In the genomic region with DNA sequence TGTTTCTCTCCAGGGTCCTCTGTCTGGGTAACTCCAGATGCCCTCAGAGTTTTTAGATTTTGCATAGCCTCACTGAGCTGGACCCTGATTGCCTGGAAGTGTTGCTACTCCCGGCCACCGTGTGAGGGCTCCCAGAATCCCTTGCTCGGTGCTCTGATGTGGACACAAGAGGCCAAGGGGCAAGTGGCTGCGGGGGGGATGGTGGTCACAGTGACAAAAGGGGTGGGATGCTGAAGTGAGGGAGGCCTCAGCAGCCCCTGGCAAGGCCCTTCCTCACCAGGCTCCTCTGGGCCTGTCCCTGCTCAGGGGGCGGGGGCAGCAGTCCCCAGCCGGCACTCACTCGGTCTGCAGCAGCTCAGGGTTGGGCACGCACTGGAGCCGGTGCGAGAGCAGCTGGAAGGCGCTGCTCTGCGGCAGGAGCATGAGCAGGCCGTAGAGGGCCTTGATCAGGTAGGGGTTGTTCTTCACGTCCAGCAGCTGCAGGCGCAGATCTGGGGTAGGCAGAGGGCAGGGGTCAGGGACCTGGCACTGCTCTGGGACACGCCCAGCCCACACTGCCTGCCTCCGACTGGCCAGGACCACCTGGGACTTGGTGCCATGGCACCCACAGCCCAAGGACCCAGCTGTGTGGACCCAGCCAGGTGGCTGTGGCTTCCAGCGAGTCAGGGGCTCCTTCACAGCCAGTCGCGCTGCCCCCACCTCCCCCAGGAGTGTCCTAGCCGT, we compare ENCODE assay signal across 12 cellular contexts. TPM values are rescaled to one million over a fixed set of nuclear protein-coding genes. Genes with fewer than 3 reads are reported as not detected.
A peak's percentile ranks its signal among the peaks of the same experiment; 100 is the strongest.
DNase-seq lines count a peak whose midpoint lies in the region; ATAC-seq and TF ChIP-seq lines count a peak whose summit lies in the region.
"Had no signal": no experiment of that assay in that cellular context is flagged by ENCODE, and none has a peak within 500 bp of the region (broad histone marks: within the 10 kb centered on the region; RNA-seq: fewer than 3 reads in every experiment).

No MANE protein-coding gene starts in this region.

- no peaks in the 10 kb centered on the region for H3K36me3 Mint-ChIP-seq in natural killer cell
- H3K36me3 Mint-ChIP-seq: natural killer cell treated with Interleukin-12 subunit alpha and Interleukin-12 subunit beta and Interleukin-15 and Interleukin-18, amount 100 ng/mL, for 72 hours had no signal

- H3K79me2 ChIP-seq in OCI-LY1 (ENCODE audit: insufficient read depth, low read length): no peaks in the 10 kb centered on the region

- DNase-seq in dorsolateral prefrontal cortex: no peak
- DNase-seq in substantia nigra (lab: John Stamatoyannopoulos, UW): no peak
- no peak for DNase-seq in SIG-M5 treated with dmso at 0.1 percent for 504 hours (lab: John Stamatoyannopoulos, UW; ENCODE audit: unreplicated experiment)
- no peak for DNase-seq in stimulated activated naive CD8-positive, alpha-beta T cell treated with anti-CD3 and anti-CD28 coated beads, Interleukin-15, Interleukin-2, amounts not matched to agents 100 U/mL and 50 U/mL, for 24 hours
- DNase-seq in AML-193 (lab: John Stamatoyannopoulos, UW): no peak
- no peak for DNase-seq in natural killer cell
- DNase-seq: activated T-cell treated with anti-CD3 and anti-CD28 coated beads, Interleukin-2, amount 50 U/mL, for 4 hours; NCI-H1417 treated with DMSO at 0.1 percent for 48 hours had no signal

- H3K27me3 ChIP-seq in OCI-LY1 (ENCODE audit: insufficient read depth, low read length) (no peaks in the 10 kb centered on the region), dorsolateral prefrontal cortex (no peaks in the 10 kb centered on the region), mucosa of rectum (ENCODE audit: control insufficient read depth in 2 of 2, insufficient read depth in 2 of 2, low read length in 2 of 2) (no peaks in the 10 kb centered on the region)

- H3K36me3 ChIP-seq in OCI-LY1 (ENCODE audit: insufficient read depth, low read length) (no peaks in the 10 kb centered on the region), mucosa of rectum (ENCODE audit: control insufficient read depth in 2 of 2, insufficient read depth in 2 of 2, low read length in 2 of 2) (no peaks in the 10 kb centered on the region)

- no peak for TF ChIP-seq CTCF in OCI-LY1 (IDR thresholded peaks at IDR 0.05; ENCODE audit: low read length)
- no peak for TF ChIP-seq CTCF in dorsolateral prefrontal cortex (IDR thresholded peaks at IDR 0.05 in 54 of 56, conservative IDR thresholded peaks at IDR 0.05 in 2 of 56; ENCODE audit: low read depth in 1 of 56, partially characterized antibody in 56 of 56)
- no peak for TF ChIP-seq CTCF in natural killer cell (IDR thresholded peaks at IDR 0.05)

- H3K9me2 ChIP-seq in OCI-LY1 (ENCODE audit: low read depth, low read length): no peaks in the 10 kb centered on the region

- no peak overlapping the region for H3K4me2 ChIP-seq in OCI-LY1 (ENCODE audit: low read length)

- H3K27ac Mint-ChIP-seq in natural killer cell: peak overlapping the region in 1 of 2 donors; percentile 47
- H3K27ac Mint-ChIP-seq: natural killer cell treated with Interleukin-12 subunit alpha and Interleukin-12 subunit beta and Interleukin-15 and Interleukin-18, amount 100 ng/mL, for 72 hours had no signal

- H3K4me3 ChIP-seq in OCI-LY1 (ENCODE audit: low read depth, low read length, poor library complexity, severe bottlenecking) (no peak overlapping the region), dorsolateral prefrontal cortex (peak overlapping the region in 3 of 59 donors; percentile 7 to 30 (median 12)), mucosa of rectum (ENCODE audit: low read length in 2 of 2) (no peak overlapping the region)

- no peaks in the 10 kb centered on the region for H3K9me3 Mint-ChIP-seq in natural killer cell
- H3K9me3 Mint-ChIP-seq: activated T-cell treated with anti-CD3 and anti-CD28 coated beads, Interleukin-2, amount 50 U/mL, for 4 hours; natural killer cell treated with Interleukin-12 subunit alpha and Interleukin-12 subunit beta and Interleukin-15 and Interleukin-18, amount 100 ng/mL, for 72 hours had no signal

- H3K9me3 ChIP-seq in OCI-LY1 (ENCODE audit: low read length) (no peaks in the 10 kb centered on the region), mucosa of rectum (ENCODE audit: control insufficient read depth in 2 of 2, low read length in 2 of 2) (no peaks in the 10 kb centered on the region)

- no peak overlapping the region for H3K4me3 Mint-ChIP-seq in natural killer cell
- H3K4me3 Mint-ChIP-seq: activated T-cell treated with anti-CD3 and anti-CD28 coated beads, Interleukin-2, amount 50 U/mL, for 4 hours; natural killer cell treated with Interleukin-12 subunit alpha and Interleukin-12 subunit beta and Interleukin-15 and Interleukin-18, amount 100 ng/mL, for 72 hours had no signal

- no peaks in the 10 kb centered on the region for H4K20me1 ChIP-seq in OCI-LY1 (ENCODE audit: insufficient read depth, low read length)

- intact Hi-C loops in dorsolateral prefrontal cortex (cut with DNase I) (no loop called here), natural killer cell (cut with micrococcal nuclease) (no loop called here)

- H3K27me3 Mint-ChIP-seq in natural killer cell (ENCODE audit: low read depth in 2 of 2): no peaks in the 10 kb centered on the region
- H3K27me3 Mint-ChIP-seq: natural killer cell treated with Interleukin-12 subunit alpha and Interleukin-12 subunit beta and Interleukin-15 and Interleukin-18, amount 100 ng/mL, for 72 hours had no signal

- ATAC-seq in stimulated activated naive CD8-positive, alpha-beta T cell treated with anti-CD3 and anti-CD28 coated beads, Interleukin-15, Interleukin-2, amounts not matched to agents 100 U/mL and 50 U/mL, for 24 hours: no peak
- ATAC-seq in natural killer cell: no peak
- ATAC-seq: activated T-cell treated with anti-CD3 and anti-CD28 coated beads, Interleukin-2, amount 50 U/mL, for 4 hours; natural killer cell treated with Interleukin-12 subunit alpha and Interleukin-12 subunit beta and Interleukin-15 and Interleukin-18, amount 100 ng/mL, for 72 hours had no signal

- H3K27ac ChIP-seq in OCI-LY1 (ENCODE audit: low read depth, low read length, poor library complexity, severe bottlenecking): peak overlapping the region; percentile 49
- peak overlapping the region in 58 of 59 donors; percentile 74 to 99 (median 93) for H3K27ac ChIP-seq in dorsolateral prefrontal cortex
- peak overlapping the region; percentile 58 to 83 for H3K27ac ChIP-seq in mucosa of rectum (ENCODE audit: low read depth in 2 of 2, low read length in 2 of 2)
- H3K27ac ChIP-seq in substantia nigra (ENCODE audit: low read depth, low read length, poor library complexity, severe bottlenecking): peak overlapping the region; percentile 68
- H3K27ac ChIP-seq: HL-60 had no signal

- no peak overlapping the region for H2AFZ ChIP-seq in OCI-LY1 (ENCODE audit: low read length)

- H3K4me1 ChIP-seq in OCI-LY1 (ENCODE audit: insufficient read depth, low read length, severe bottlenecking): peaks cover 28% of the 10 kb centered on the region
- peaks cover 47 to 63% of the 10 kb centered on the region in 2 donors for H3K4me1 ChIP-seq in mucosa of rectum (ENCODE audit: control insufficient read depth in 2 of 2, insufficient read depth in 2 of 2, low read length in 2 of 2)

- H3K9ac ChIP-seq in OCI-LY1 (ENCODE audit: low read length): no peak overlapping the region
- H3K9ac ChIP-seq in mucosa of rectum (ENCODE audit: low read depth in 1 of 2, low read length in 2 of 2): peak overlapping the region; percentile 2 to 14

- no peaks in the 10 kb centered on the region for H3F3A ChIP-seq in OCI-LY1 (ENCODE audit: insufficient read depth, low read length)

- H3K4me1 Mint-ChIP-seq in natural killer cell: peaks cover 0 to 19% of the 10 kb centered on the region in 2 donors

RNA-seq across cellular contexts. Expression of a gene that starts 6.8 kb away (rescaled TPM):
- total RNA-seq in dorsolateral prefrontal cortex (100 to 1,000 TPM; 135 to 968 (median 301) TPM), natural killer cell (1 to 10 TPM; 3.8 to 8.8 (median 4.4) TPM)

RNA-seq across cellular contexts. Expression of a gene that starts 46.3 kb away (rescaled TPM):
- total RNA-seq in dorsolateral prefrontal cortex (10 to 100 TPM in 117 of 120 experiments, 1 to 10 TPM in 3; 5.0 to 52.7 (median 20.4) TPM), natural killer cell (under 1 TPM in 2 of 3 donors, not detected in 1; 0.48 to 0.54 TPM)

Comparison
In these comparisons a context has a peak if more than half of its experiments do, and no peak if none do; other contexts are left out.
1. RNA of a gene that starts 6.8 kb away (total RNA-seq): 135 to 968 TPM in dorsolateral prefrontal cortex; 3.8 to 8.8 TPM in natural killer cell; every median in the first group is over 10 times any median in the second.
2. Peak in every context shown above with its lines, with median percentiles within 50 percentile points of each other: H3K27ac ChIP-seq.